In the genomic region with DNA sequence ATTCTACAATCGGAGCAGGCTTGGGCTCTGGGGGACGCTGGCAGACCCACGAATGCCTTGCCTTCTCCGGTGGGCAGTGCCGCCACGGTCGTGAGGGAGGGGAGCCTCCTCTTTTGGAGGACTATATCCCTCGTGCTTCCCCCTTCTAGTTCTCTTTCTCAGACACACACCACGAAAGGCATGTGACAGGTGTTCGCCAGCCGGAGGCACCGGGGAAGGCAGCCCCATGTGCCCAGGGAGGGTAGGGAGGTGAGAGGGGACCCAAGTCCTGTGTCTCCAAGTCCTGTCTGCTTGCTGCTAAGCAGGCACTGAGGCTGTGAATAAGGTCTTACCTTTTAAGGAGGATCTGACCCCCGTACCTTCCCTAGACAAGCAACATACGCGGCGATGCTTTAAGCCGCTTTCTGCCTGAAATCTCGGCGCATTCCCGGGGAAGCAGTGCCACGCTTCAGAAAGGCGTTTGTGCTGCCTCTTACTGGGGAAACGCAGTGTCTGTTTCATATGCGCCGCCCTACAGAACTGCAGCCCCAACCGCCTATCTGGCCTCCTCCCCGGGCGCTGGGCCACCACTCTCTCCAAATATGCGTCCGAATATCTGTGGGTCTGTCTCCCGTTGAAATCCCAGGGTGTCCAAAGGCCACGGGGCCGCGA, we compare ENCODE assay signal across 8 cellular contexts. TPM values are rescaled to one million over a fixed set of nuclear protein-coding genes. Genes with fewer than 3 reads are reported as not detected.
DNase-seq lines count a peak whose midpoint lies in the region; ATAC-seq and TF ChIP-seq lines count a peak whose summit lies in the region.

No MANE protein-coding gene starts in this region.

- DNase-seq in AG08395 (ENCODE audit: low spot score) (peak; percentile 80), WTC11 (ENCODE audit: low spot score) (peak; percentile 45), fibroblast of villous mesenchyme (ENCODE audit: low read depth) (peak; percentile 14), GM10266 (ENCODE audit: extremely low spot score) (no peak)
- DNase-seq in natural killer cell treated with Interleukin-12 subunit alpha and Interleukin-12 subunit beta and Interleukin-15 and Interleukin-18, amount 100 ng/mL, for 72 hours (ENCODE audit: low spot score): no peak
- DNase-seq in stimulated activated CD4-positive, alpha-beta T cell treated with anti-CD3 and anti-CD28 coated beads, Interleukin-2, amount 100 ng/mL, for 48 hours: no peak

- H3K36me3 ChIP-seq in HEK293 (ENCODE audit: control insufficient read depth in 2 of 2, insufficient read depth in 1 of 2, low read length in 2 of 2): no peaks in the 10 kb centered on the region

- TF ChIP-seq CTCF in HEK293 (tag by site-specific recombination; IDR thresholded peaks at IDR 0.05) (no peak; the same call in 1 of the 2 replicates), WTC11 (IDR thresholded peaks at IDR 0.05) (no peak), fibroblast of villous mesenchyme (IDR thresholded peaks at IDR 0.05; ENCODE audit: insufficient read depth, low read depth, low read length) (no peak), GM10266 (IDR thresholded peaks at IDR 0.05; ENCODE audit: control insufficient read depth, insufficient read depth, low read depth, missing control alignments) (no peak)

- peaks cover 3% of the 10 kb centered on the region; the same call in 1 of the 2 replicates for H3K4me1 ChIP-seq in HEK293 (ENCODE audit: control insufficient read depth, insufficient read depth, low read length)

- peaks cover 93% of the 10 kb centered on the region for H3K27me3 Mint-ChIP-seq in WTC11 (ENCODE audit: low read depth)
- H3K27me3 Mint-ChIP-seq in natural killer cell treated with Interleukin-12 subunit alpha and Interleukin-12 subunit beta and Interleukin-15 and Interleukin-18, amount 100 ng/mL, for 72 hours: peaks cover 39 to 66% of the 10 kb centered on the region in 2 donors

- CTCF ChIA-PET in HEK293 (lab: Yijun Ruan, JAX) (interaction anchor here (1.8 kb wide), 1 partner anchor 257 kb away, joined by 7 read pairs; no protein-coding TSS in a partner anchor), WTC11 (lab: Charles Lee) (interaction anchor here (1.0 to 3.2 kb wide), 3 partner anchors 18 to 258 kb away, joined by 3 to 9 read pairs (median 6); no protein-coding TSS in a partner anchor)

- H3K36me3 Mint-ChIP-seq in WTC11: no peaks in the 10 kb centered on the region
- no peaks in the 10 kb centered on the region for H3K36me3 Mint-ChIP-seq in natural killer cell treated with Interleukin-12 subunit alpha and Interleukin-12 subunit beta and Interleukin-15 and Interleukin-18, amount 100 ng/mL, for 72 hours

- peak overlapping the region; percentile 68 for H3K4me3 Mint-ChIP-seq in WTC11
- peak overlapping the region; percentile 33 for H3K4me3 Mint-ChIP-seq in natural killer cell treated with Interleukin-12 subunit alpha and Interleukin-12 subunit beta and Interleukin-15 and Interleukin-18, amount 100 ng/mL, for 72 hours

- POLR2A ChIA-PET in HEK293 (lab: Yijun Ruan, JAX) (no interaction called here), WTC11 (lab: Charles Lee) (no interaction called here)

- no peak overlapping the region; the same call in 1 of the 2 replicates for H3K27ac ChIP-seq in HEK293 (ENCODE audit: extremely low read depth, low read depth, low read length)

- ATAC-seq in WTC11: peak; percentile 13
- ATAC-seq in natural killer cell treated with Interleukin-12 subunit alpha and Interleukin-12 subunit beta and Interleukin-15 and Interleukin-18, amount 100 ng/mL, for 72 hours: peak in 1 of 2 donors; percentile 54
- no peak for ATAC-seq in HG03457 (IDR thresholded peaks at IDR 0.05; ENCODE audit: unreplicated experiment)

- peak overlapping the region; percentile 47 for H3K4me3 ChIP-seq in HEK293 (ENCODE audit: low read depth, low read length)
- no peak overlapping the region for H3K4me3 ChIP-seq in fibroblast of villous mesenchyme (ENCODE audit: low read depth, low read length)

- no peaks in the 10 kb centered on the region for H3K9me3 ChIP-seq in HEK293 (ENCODE audit: control insufficient read depth, insufficient read depth, low read depth, low read length)

- peaks cover 49% of the 10 kb centered on the region for H3K4me1 Mint-ChIP-seq in WTC11
- H3K4me1 Mint-ChIP-seq in natural killer cell treated with Interleukin-12 subunit alpha and Interleukin-12 subunit beta and Interleukin-15 and Interleukin-18, amount 100 ng/mL, for 72 hours (ENCODE audit: low read depth in 2 of 2): peaks cover 16 to 27% of the 10 kb centered on the region in 2 donors

- H3K9me3 Mint-ChIP-seq in WTC11: no peaks in the 10 kb centered on the region
- no peaks in the 10 kb centered on the region for H3K9me3 Mint-ChIP-seq in natural killer cell treated with Interleukin-12 subunit alpha and Interleukin-12 subunit beta and Interleukin-15 and Interleukin-18, amount 100 ng/mL, for 72 hours

- H3K27ac Mint-ChIP-seq in WTC11: no peak overlapping the region
- no peak overlapping the region for H3K27ac Mint-ChIP-seq in natural killer cell treated with Interleukin-12 subunit alpha and Interleukin-12 subunit beta and Interleukin-15 and Interleukin-18, amount 100 ng/mL, for 72 hours

TF ChIP-seq in HEK293, 187 proteins besides CTCF, POLR2A, EP300 and RAD21 (continues in another document):
- TF ChIP-seq HOXD13 (CRISPR knock-in tag; IDR thresholded peaks at IDR 0.05; ENCODE audit: borderline replicate concordance) (no peak), ZNF660 (tag by site-specific recombination; IDR thresholded peaks at IDR 0.05) (no peak), ZNF335 (tag by site-specific recombination; conservative IDR thresholded peaks at IDR 0.05) (peak; percentile 65), BCL11B (tag by site-specific recombination; IDR thresholded peaks at IDR 0.05; ENCODE audit: low read depth) (no peak), SETDB1 (IDR thresholded peaks at IDR 0.05; ENCODE audit: insufficient read length, low read length) (no peak), ZNF501 (tag by site-specific recombination; IDR thresholded peaks at IDR 0.05) (no peak), ZNF658 (tag by site-specific recombination; IDR thresholded peaks at IDR 0.05) (no peak)
- TF ChIP-seq, protein P1, sequence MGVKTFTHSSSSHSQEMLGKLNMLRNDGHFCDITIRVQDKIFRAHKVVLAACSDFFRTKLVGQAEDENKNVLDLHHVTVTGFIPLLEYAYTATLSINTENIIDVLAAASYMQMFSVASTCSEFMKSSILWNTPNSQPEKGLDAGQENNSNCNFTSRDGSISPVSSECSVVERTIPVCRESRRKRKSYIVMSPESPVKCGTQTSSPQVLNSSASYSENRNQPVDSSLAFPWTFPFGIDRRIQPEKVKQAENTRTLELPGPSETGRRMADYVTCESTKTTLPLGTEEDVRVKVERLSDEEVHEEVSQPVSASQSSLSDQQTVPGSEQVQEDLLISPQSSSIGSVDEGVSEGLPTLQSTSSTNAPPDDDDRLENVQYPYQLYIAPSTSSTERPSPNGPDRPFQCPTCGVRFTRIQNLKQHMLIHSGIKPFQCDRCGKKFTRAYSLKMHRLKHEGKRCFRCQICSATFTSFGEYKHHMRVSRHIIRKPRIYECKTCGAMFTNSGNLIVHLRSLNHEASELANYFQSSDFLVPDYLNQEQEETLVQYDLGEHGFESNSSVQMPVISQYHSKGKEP (tag by site-specific recombination; IDR thresholded peaks at IDR 0.05): 0 out of 2 replicates have a peak, but pooled peaks have one; percentile 15

TF ChIP-seq in WTC11, 78 proteins besides CTCF, POLR2A, EP300 and RAD21 (continues in another document):
- no peak for TF ChIP-seq SOX15 (CRISPR knock-in tag; IDR thresholded peaks at IDR 0.05)
- TF ChIP-seq, protein P2, sequence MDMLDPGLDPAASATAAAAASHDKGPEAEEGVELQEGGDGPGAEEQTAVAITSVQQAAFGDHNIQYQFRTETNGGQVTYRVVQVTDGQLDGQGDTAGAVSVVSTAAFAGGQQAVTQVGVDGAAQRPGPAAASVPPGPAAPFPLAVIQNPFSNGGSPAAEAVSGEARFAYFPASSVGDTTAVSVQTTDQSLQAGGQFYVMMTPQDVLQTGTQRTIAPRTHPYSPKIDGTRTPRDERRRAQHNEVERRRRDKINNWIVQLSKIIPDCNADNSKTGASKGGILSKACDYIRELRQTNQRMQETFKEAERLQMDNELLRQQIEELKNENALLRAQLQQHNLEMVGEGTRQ (CRISPR knock-in tag; IDR thresholded peaks at IDR 0.05): peak; percentile 34; the same call in 1 of the 2 replicates
- TF ChIP-seq, protein P3, sequence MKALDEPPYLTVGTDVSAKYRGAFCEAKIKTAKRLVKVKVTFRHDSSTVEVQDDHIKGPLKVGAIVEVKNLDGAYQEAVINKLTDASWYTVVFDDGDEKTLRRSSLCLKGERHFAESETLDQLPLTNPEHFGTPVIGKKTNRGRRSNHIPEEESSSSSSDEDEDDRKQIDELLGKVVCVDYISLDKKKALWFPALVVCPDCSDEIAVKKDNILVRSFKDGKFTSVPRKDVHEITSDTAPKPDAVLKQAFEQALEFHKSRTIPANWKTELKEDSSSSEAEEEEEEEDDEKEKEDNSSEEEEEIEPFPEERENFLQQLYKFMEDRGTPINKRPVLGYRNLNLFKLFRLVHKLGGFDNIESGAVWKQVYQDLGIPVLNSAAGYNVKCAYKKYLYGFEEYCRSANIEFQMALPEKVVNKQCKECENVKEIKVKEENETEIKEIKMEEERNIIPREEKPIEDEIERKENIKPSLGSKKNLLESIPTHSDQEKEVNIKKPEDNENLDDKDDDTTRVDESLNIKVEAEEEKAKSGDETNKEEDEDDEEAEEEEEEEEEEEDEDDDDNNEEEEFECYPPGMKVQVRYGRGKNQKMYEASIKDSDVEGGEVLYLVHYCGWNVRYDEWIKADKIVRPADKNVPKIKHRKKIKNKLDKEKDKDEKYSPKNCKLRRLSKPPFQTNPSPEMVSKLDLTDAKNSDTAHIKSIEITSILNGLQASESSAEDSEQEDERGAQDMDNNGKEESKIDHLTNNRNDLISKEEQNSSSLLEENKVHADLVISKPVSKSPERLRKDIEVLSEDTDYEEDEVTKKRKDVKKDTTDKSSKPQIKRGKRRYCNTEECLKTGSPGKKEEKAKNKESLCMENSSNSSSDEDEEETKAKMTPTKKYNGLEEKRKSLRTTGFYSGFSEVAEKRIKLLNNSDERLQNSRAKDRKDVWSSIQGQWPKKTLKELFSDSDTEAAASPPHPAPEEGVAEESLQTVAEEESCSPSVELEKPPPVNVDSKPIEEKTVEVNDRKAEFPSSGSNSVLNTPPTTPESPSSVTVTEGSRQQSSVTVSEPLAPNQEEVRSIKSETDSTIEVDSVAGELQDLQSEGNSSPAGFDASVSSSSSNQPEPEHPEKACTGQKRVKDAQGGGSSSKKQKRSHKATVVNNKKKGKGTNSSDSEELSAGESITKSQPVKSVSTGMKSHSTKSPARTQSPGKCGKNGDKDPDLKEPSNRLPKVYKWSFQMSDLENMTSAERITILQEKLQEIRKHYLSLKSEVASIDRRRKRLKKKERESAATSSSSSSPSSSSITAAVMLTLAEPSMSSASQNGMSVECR (CRISPR knock-in tag; IDR thresholded peaks at IDR 0.05; ENCODE audit: borderline replicate concordance): 0 out of 2 replicates have a peak, but pooled peaks have one; percentile 43
- no peak for TF ChIP-seq ZNF396 (CRISPR knock-in tag; IDR thresholded peaks at IDR 0.05; ENCODE audit: borderline replicate concordance)

RNA-seq across cellular contexts. Expression of a gene that starts 0.8 kb away (rescaled TPM):
- total RNA-seq in WTC11 (2021) (0.41 to 0.81 TPM (median 0.46 TPM) in 3 replicates), fibroblast of villous mesenchyme (under 0.01 TPM in 1 of 2 replicates, not detected in the other)
- total RNA-seq in natural killer cell treated with Interleukin-12 subunit alpha and Interleukin-12 subunit beta and Interleukin-15 and Interleukin-18, amount 100 ng/mL, for 72 hours: under 1 TPM; 0.14 to 0.21 TPM

Comparison
In these comparisons a context has a peak if more than half of its experiments do, and no peak if none do; other contexts are left out.
1. DNase-seq: peak in AG08395 (single experiment), WTC11 (single experiment) and fibroblast of villous mesenchyme (single experiment); none in natural killer cell treated with Interleukin-12 subunit alpha and Interleukin-12 subunit beta and Interleukin-15 and Interleukin-18, amount 100 ng/mL, for 72 hours (single experiment), stimulated activated CD4-positive, alpha-beta T cell treated with anti-CD3 and anti-CD28 coated beads, Interleukin-2, amount 100 ng/mL, for 48 hours (0 of 2) and GM10266 (single experiment).